ENCODE assay signal across 8 cellular contexts in the genomic region with DNA sequence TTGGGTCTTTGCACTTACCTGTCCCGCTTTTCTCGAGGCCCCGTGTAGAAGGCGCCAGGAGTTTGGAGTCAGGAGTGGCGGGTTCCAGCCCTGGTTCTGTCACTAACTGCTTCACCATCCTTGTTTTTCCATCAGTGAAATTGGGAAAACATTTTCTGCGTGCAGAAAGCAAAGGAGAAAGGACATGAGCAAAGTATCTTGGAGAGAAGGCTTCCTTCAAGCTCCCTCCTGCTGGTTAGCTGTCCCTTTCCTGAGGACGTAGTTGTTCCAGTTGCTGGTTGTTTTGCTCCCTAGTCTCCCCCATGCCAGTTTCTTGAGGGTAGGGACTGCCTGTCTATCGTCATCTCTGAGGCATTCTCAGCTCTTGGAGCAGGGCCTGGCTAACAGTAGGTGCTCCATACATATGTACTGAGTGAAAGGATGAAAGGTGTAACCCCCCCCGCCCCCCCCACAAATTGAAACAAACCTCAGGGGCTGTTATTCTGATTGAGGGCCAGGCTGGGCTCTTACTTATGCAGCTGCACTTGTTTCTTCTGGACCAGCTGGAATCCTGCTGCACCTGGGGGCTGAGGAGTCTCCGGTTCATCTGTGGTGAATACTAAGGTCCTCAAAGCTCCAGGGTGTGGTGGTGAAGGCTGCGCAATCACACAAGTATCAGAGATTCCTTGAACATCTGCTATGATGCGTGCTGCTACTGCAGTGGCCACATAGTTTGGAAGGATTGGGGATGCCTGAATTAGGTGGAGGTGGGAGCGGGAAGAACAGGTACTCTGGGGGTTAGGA. TPM values are rescaled to one million over a fixed set of nuclear protein-coding genes. Genes with fewer than 3 reads are reported as not detected.
DNase-seq lines count a peak whose midpoint lies in the region; ATAC-seq and TF ChIP-seq lines count a peak whose summit lies in the region.

No MANE protein-coding gene starts in this region.

- TF ChIP-seq CTCF in foreskin keratinocyte (conservative IDR thresholded peaks at IDR 0.05) (no peak), spleen (IDR thresholded peaks at IDR 0.05 in 8 of 11, conservative IDR thresholded peaks at IDR 0.05 in 3 of 11) (no peak)

- no peaks in the 10 kb centered on the region for H3K36me3 ChIP-seq in spleen

- peak overlapping the region; percentile 97 for H3K27ac Mint-ChIP-seq in activated naive CD4-positive, alpha-beta T cell treated with anti-CD3 and anti-CD28 coated beads for 36 hours
- H3K27ac Mint-ChIP-seq in T-helper 17 cell, result peak overlapping the region; percentile 67

- no peaks in the 10 kb centered on the region for H3K27me3 ChIP-seq in foreskin keratinocyte
- H3K27me3 ChIP-seq in spleen (replicated peaks in 1 of 7), result peaks cover 0 to 21% (median 0%) of the 10 kb centered on the region in 7 donors

- CTCF ChIA-PET in activated naive CD4-positive, alpha-beta T cell treated with anti-CD3 and anti-CD28 coated beads for 36 hours (lab: Charles Lee), result interaction anchor here (0.7 to 5.8 kb wide), 28 partner anchors 10 to 218 kb away, joined by 3 to 63 read pairs (median 6); a partner anchor contains a TSS

- H3K4me1 ChIP-seq in foreskin keratinocyte (peaks cover 41% of the 10 kb centered on the region), spleen (peaks cover 26 to 74% (median 63%) of the 10 kb centered on the region in 6 donors)

- intact Hi-C loops in activated naive CD4-positive, alpha-beta T cell treated with anti-CD3 and anti-CD28 coated beads for 36 hours (cut with micrococcal nuclease), result loop anchor here (1.0 to 10.0 kb wide), 13 partner anchors 11 to 1975 kb away; a partner anchor contains a TSS
- intact Hi-C loops in spleen (cut with DNase I; ENCODE audit: low total_unique reads), result no loop called here

- H3K27me3 Mint-ChIP-seq in activated naive CD4-positive, alpha-beta T cell treated with anti-CD3 and anti-CD28 coated beads for 36 hours (ENCODE audit: low read depth), result no peaks in the 10 kb centered on the region
- no peaks in the 10 kb centered on the region for H3K27me3 Mint-ChIP-seq in T-helper 17 cell

- no peak for DNase-seq in activated naive CD4-positive, alpha-beta T cell treated with anti-CD3 and anti-CD28 coated beads for 36 hours
- DNase-seq in activated naive CD4-positive, alpha-beta T cell treated with Interleukin-2 at 50 U/mL for 16 hours, result no peak
- DNase-seq in T-helper 17 cell (no peak), foreskin keratinocyte (peak in 1 of 2 donors; percentile 57), spleen (no peak), NK-92 (lab: John Stamatoyannopoulos, UW; ENCODE audit: unreplicated experiment) (no peak), cerebellar nuclear complex (lab: John Stamatoyannopoulos, UW) (no peak), NCI-H774 (lab: John Stamatoyannopoulos, UW) (no peak)

- peak overlapping the region; percentile 99 for H3K4me3 Mint-ChIP-seq in activated naive CD4-positive, alpha-beta T cell treated with anti-CD3 and anti-CD28 coated beads for 36 hours
- peak overlapping the region; percentile 99 for H3K4me3 Mint-ChIP-seq in T-helper 17 cell

- H3K4me3 ChIP-seq in spleen, result peak overlapping the region; percentile 46 to 74 (median 65)

- no peak for TF ChIP-seq POLR2A in spleen (IDR thresholded peaks at IDR 0.05)

- 27 to 46% (median 33%) methylated on average over 13 of the region's 13 CpGs for WGBS in spleen, 5 donors

- ATAC-seq in T-helper 17 cell (no peak), foreskin keratinocyte (peak; percentile 6)

- H3K9me3 Mint-ChIP-seq in activated naive CD4-positive, alpha-beta T cell treated with anti-CD3 and anti-CD28 coated beads for 36 hours, result no peaks in the 10 kb centered on the region

- peak overlapping the region; percentile 43 for H3K27ac ChIP-seq in foreskin keratinocyte
- peak overlapping the region; percentile 64 to 96 (median 88) for H3K27ac ChIP-seq in spleen

- peaks cover 54% of the 10 kb centered on the region for H3K4me1 Mint-ChIP-seq in activated naive CD4-positive, alpha-beta T cell treated with anti-CD3 and anti-CD28 coated beads for 36 hours (ENCODE audit: low read depth)
- peaks cover 37% of the 10 kb centered on the region for H3K4me1 Mint-ChIP-seq in T-helper 17 cell

- peaks cover 25% of the 10 kb centered on the region for H3K36me3 Mint-ChIP-seq in activated naive CD4-positive, alpha-beta T cell treated with anti-CD3 and anti-CD28 coated beads for 36 hours (ENCODE audit: low read depth)
- no peaks in the 10 kb centered on the region for H3K36me3 Mint-ChIP-seq in T-helper 17 cell (ENCODE audit: low read depth)

- H3K9me3 ChIP-seq in T-helper 17 cell (ENCODE audit: control insufficient read depth, low read length, poor library complexity, severe bottlenecking) (no peaks in the 10 kb centered on the region), spleen (no peaks in the 10 kb centered on the region)

RNA-seq across cellular contexts. Expression of a gene that starts 1.0 kb away (rescaled TPM):
- total RNA-seq in activated naive CD4-positive, alpha-beta T cell treated with anti-CD3 and anti-CD28 coated beads for 36 hours, result 10 to 100 TPM; 32.9 to 37.4 TPM
- 10 to 100 TPM in 1 of 2 donors, 1 to 10 TPM in 1; 3.9 to 24.0 TPM for total RNA-seq in T-helper 17 cell
- total RNA-seq in foreskin keratinocyte, result 18.9 and 20.3 TPM in 2 replicates
- polyA plus RNA-seq in foreskin keratinocyte, result 19.1 and 22.6 TPM in 2 replicates
- total RNA-seq in spleen, result 10 to 100 TPM; 11.6 to 59.7 (median 36.3) TPM
- polyA plus RNA-seq in spleen, result 10 to 100 TPM in 2 of 3 donors, 1 to 10 TPM in 1; 8.8 to 12.9 (median 12.2) TPM

RNA-seq across cellular contexts. Expression of a gene that starts 20.8 kb away (rescaled TPM):
- total RNA-seq in activated naive CD4-positive, alpha-beta T cell treated with anti-CD3 and anti-CD28 coated beads for 36 hours, result 10 to 100 TPM; 41.0 to 47.7 TPM
- 10 to 100 TPM; 73.5 to 88.0 TPM for total RNA-seq in T-helper 17 cell
- total RNA-seq in foreskin keratinocyte, result 34.0 and 34.6 TPM in 2 replicates
- polyA plus RNA-seq in foreskin keratinocyte, result 10.5 and 12.2 TPM in 2 replicates
- 10 to 100 TPM; 46.5 to 68.7 (median 61.2) TPM for total RNA-seq in spleen
- polyA plus RNA-seq in spleen, result 10 to 100 TPM; 11.4 to 15.6 (median 11.8) TPM
